ENCODE assay signal across 4 cellular contexts in the genomic region with DNA sequence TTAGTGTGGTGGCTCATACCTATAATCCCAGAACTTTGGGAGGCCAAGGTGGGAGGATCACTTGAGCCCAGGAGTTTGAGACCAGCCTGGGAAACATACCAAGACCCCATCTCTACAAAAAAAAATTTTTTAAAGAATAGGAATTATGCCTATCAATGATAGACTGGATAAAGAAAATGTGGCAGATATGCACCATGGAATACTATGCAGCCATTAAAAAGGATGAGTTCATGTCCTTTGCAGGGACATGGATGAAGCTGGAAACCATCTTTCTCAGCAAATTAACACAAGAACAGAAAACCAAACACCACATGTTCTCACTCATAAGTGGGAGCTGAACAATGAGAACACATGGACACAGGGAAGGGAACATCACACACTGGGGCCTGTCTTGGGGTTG. TPM values are rescaled to one million over a fixed set of nuclear protein-coding genes. Genes with fewer than 3 reads are reported as not detected.
"Had no signal": no experiment of that assay in that cellular context is flagged by ENCODE, and none has a peak within 500 bp of the region (broad histone marks: within the 10 kb centered on the region; RNA-seq: fewer than 3 reads in every experiment).

No MANE protein-coding gene starts in this region.

RNA-seq across cellular contexts. Expression of gene NOX5, which starts 54.8 kb away (rescaled TPM):
- total RNA-seq: dermis microvascular lymphatic vessel endothelial cell, endodermal cell, endothelial cell of umbilical vein, gastrocnemius medialis had no signal
